ENCODE assay signal across 2 cellular contexts in the genomic region with DNA sequence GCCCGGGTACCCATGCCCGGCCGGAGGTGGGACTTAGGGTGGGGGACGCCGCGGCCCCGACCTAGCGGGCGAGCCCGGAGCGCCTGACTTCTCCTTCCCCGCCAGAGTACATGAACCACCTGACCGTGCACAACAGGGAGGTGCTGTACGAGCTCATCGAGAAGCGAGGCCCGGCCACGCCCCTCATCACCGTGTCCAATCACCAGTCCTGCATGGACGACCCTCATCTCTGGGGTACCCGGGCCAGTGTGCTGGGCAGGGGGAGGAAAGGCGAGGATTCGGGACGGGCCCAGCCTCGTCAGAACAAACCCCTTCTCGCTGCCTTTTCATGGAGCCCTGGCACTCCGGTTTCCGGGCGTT.
TF ChIP-seq lines count a peak whose summit lies in the region.

No MANE protein-coding gene starts in this region.

TF ChIP-seq in SK-N-SH treated with all-trans-retinoic acid at 6 μM for 48 hours, 23 proteins besides CTCF, POLR2A, EP300 and RAD21:
- no peak for TF ChIP-seq TCF4 (CRISPR knock-in tag; IDR thresholded peaks at IDR 0.05; ENCODE audit: borderline replicate concordance)
- no peak for TF ChIP-seq ZNF70 (CRISPR knock-in tag; IDR thresholded peaks at IDR 0.05)
- TF ChIP-seq ZNF565 (CRISPR knock-in tag; conservative IDR thresholded peaks at IDR 0.05; ENCODE audit: low read depth): no peak
- no peak for TF ChIP-seq POU6F1 (CRISPR knock-in tag; IDR thresholded peaks at IDR 0.05; ENCODE audit: borderline replicate concordance, low read depth)
- no peak for TF ChIP-seq PPARA (CRISPR knock-in tag; IDR thresholded peaks at IDR 0.05; ENCODE audit: borderline replicate concordance)
- TF ChIP-seq OSR1 (CRISPR knock-in tag; IDR thresholded peaks at IDR 0.05): no peak
- TF ChIP-seq BACH2 (CRISPR knock-in tag; IDR thresholded peaks at IDR 0.05; ENCODE audit: borderline replicate concordance): no peak
- no peak for TF ChIP-seq ZFP3 (CRISPR knock-in tag; IDR thresholded peaks at IDR 0.05)

TF ChIP-seq in K562, 482 proteins besides CTCF, POLR2A, EP300 and RAD21:
- TF ChIP-seq NRF1 (conservative IDR thresholded peaks at IDR 0.05 in 1 of 2, IDR thresholded peaks at IDR 0.05 in 1 of 2): no peak
- TF ChIP-seq PURB (CRISPR knock-in tag; IDR thresholded peaks at IDR 0.05; ENCODE audit: low read depth): no peak
- TF ChIP-seq TBP (optimal IDR thresholded peaks at IDR 0.05; ENCODE audit: low read depth, low read length): peak; percentile 49
- peak in 1 of 2 experiments; percentile 22; a peak in 1 of 4 replicates for TF ChIP-seq FOXK2 (conservative IDR thresholded peaks at IDR 0.05 in 1 of 2, IDR thresholded peaks at IDR 0.05 in 1 of 2; ENCODE audit: low read depth in 2 of 2)
- TF ChIP-seq ZFP91 (CRISPR knock-in tag; IDR thresholded peaks at IDR 0.05): no peak
- TF ChIP-seq GABPA (tag; conservative IDR thresholded peaks at IDR 0.05; ENCODE audit: low read depth): peak; percentile 8; the same call in 1 of the 2 replicates
- no peak for TF ChIP-seq CSDE1 (IDR thresholded peaks at IDR 0.05)
- TF ChIP-seq, protein P1, sequence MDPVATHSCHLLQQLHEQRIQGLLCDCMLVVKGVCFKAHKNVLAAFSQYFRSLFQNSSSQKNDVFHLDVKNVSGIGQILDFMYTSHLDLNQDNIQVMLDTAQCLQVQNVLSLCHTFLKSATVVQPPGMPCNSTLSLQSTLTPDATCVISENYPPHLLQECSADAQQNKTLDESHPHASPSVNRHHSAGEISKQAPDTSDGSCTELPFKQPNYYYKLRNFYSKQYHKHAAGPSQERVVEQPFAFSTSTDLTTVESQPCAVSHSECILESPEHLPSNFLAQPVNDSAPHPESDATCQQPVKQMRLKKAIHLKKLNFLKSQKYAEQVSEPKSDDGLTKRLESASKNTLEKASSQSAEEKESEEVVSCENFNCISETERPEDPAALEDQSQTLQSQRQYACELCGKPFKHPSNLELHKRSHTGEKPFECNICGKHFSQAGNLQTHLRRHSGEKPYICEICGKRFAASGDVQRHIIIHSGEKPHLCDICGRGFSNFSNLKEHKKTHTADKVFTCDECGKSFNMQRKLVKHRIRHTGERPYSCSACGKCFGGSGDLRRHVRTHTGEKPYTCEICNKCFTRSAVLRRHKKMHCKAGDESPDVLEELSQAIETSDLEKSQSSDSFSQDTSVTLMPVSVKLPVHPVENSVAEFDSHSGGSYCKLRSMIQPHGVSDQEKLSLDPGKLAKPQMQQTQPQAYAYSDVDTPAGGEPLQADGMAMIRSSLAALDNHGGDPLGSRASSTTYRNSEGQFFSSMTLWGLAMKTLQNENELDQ (CRISPR knock-in tag; IDR thresholded peaks at IDR 0.05; ENCODE audit: borderline replicate concordance): no peak
- TF ChIP-seq POLR2B (IDR thresholded peaks at IDR 0.05; ENCODE audit: low read depth, partially characterized antibody): peak; percentile 16
- TF ChIP-seq, protein P2, sequence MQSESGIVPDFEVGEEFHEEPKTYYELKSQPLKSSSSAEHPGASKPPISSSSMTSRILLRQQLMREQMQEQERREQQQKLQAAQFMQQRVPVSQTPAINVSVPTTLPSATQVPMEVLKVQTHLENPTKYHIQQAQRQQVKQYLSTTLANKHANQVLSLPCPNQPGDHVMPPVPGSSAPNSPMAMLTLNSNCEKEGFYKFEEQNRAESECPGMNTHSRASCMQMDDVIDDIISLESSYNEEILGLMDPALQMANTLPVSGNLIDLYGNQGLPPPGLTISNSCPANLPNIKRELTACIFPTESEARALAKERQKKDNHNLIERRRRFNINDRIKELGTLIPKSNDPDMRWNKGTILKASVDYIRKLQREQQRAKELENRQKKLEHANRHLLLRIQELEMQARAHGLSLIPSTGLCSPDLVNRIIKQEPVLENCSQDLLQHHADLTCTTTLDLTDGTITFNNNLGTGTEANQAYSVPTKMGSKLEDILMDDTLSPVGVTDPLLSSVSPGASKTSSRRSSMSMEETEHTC (IDR thresholded peaks at IDR 0.05): 0 out of 2 replicates have a peak, but pooled peaks have one; percentile 22
- TF ChIP-seq USF2 (CRISPR knock-in tag; IDR thresholded peaks at IDR 0.05): peak; percentile 45
- TF ChIP-seq NR2C2 (CRISPR knock-in tag; IDR thresholded peaks at IDR 0.05): no peak
- TF ChIP-seq NR2C2 (tag; IDR thresholded peaks at IDR 0.05): peak; percentile 25; the same call in 1 of the 2 replicates
- no peak for TF ChIP-seq HLTF (IDR thresholded peaks at IDR 0.05)
- TF ChIP-seq, protein P3, sequence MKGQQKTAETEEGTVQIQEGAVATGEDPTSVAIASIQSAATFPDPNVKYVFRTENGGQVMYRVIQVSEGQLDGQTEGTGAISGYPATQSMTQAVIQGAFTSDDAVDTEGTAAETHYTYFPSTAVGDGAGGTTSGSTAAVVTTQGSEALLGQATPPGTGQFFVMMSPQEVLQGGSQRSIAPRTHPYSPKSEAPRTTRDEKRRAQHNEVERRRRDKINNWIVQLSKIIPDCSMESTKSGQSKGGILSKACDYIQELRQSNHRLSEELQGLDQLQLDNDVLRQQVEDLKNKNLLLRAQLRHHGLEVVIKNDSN (CRISPR knock-in tag; IDR thresholded peaks at IDR 0.05): peak; percentile 63
- peak; percentile 42; the same call in 1 of the 2 replicates for TF ChIP-seq POLR2AphosphoS5 (IDR thresholded peaks at IDR 0.05; ENCODE audit: control insufficient read depth, insufficient read depth, low read depth, low read length)
